11 cellular contexts compared by ENCODE assay signal in the genomic region with DNA sequence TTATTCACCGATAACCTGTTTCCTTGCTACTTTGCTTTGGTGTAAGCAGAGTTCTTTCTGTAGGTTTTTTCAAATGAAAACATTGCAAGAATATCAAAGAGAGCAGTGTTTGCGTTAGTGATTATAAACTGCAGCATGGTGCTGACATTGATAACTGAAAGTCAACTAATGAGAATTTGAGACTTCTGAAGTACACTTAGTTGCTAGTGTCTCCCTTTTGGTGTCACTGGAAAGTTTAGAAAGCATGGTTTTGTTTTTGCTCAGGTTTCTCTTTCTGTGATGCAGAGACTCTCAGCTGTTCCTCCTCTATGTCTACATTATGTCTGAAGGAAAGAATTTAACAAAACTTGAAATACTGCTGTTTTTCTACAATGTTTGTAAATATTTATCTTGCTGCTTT.
DNase-seq lines count a peak whose midpoint lies in the region; ATAC-seq and TF ChIP-seq lines count a peak whose summit lies in the region.
"Had no signal": no experiment of that assay in that cellular context is flagged by ENCODE, and none has a peak within 500 bp of the region (broad histone marks: within the 10 kb centered on the region; RNA-seq: fewer than 3 reads in every experiment).

No MANE protein-coding gene starts in this region.

- no peaks in the 10 kb centered on the region for H3K27me3 Mint-ChIP-seq in activated T-cell treated with anti-CD3 and anti-CD28 coated beads, Interleukin-2, amount 50 U/mL, for 24 hours
- H3K27me3 Mint-ChIP-seq in nephron progenitor cell (ENCODE audit: low read depth, poor library complexity) = no peaks in the 10 kb centered on the region

- ATAC-seq in GM21786 (IDR thresholded peaks at IDR 0.05; ENCODE audit: unreplicated experiment) (peak; percentile 63), HG03521 (IDR thresholded peaks at IDR 0.05; ENCODE audit: unreplicated experiment) (peak; percentile 63)

- no peak for TF ChIP-seq CTCF in nephron progenitor cell (IDR thresholded peaks at IDR 0.05)

- H3K9me3 Mint-ChIP-seq in activated T-cell treated with anti-CD3 and anti-CD28 coated beads, Interleukin-2, amount 50 U/mL, for 24 hours = no peaks in the 10 kb centered on the region
- no peaks in the 10 kb centered on the region for H3K9me3 Mint-ChIP-seq in nephron progenitor cell

- DNase-seq in activated T-cell treated with anti-CD3 and anti-CD28 coated beads, Interleukin-2, amount 50 U/mL, for 24 hours = no peak
- DNase-seq in activated T-cell treated with anti-CD3 and anti-CD28 coated beads for 4 hours (no peak), nephron progenitor cell (no peak), SW480 (ENCODE audit: low spot score) (no peak)
- no peak for DNase-seq in central memory CD4-positive, alpha-beta T cell
- DNase-seq in activated CD4-positive, alpha-beta T cell treated with anti-CD3 and anti-CD28 coated beads, Interleukin-2, amount 50 U/mL, for 48 hours = no peak
- DNase-seq: dorsolateral prefrontal cortex; NCI-H187 treated with DMSO at 0.1 percent for 48 hours; stimulated activated CD4-positive, alpha-beta T cell treated with anti-CD3 and anti-CD28 coated beads, Interleukin-4, amount 100 ng/mL, for 4 hours had no signal

- H3K27ac Mint-ChIP-seq in activated T-cell treated with anti-CD3 and anti-CD28 coated beads, Interleukin-2, amount 50 U/mL, for 24 hours = peak overlapping the region; percentile 80
- H3K27ac Mint-ChIP-seq in nephron progenitor cell = peak overlapping the region; percentile 28

- peaks cover 88% of the 10 kb centered on the region for H3K4me1 Mint-ChIP-seq in activated T-cell treated with anti-CD3 and anti-CD28 coated beads, Interleukin-2, amount 50 U/mL, for 24 hours (ENCODE audit: low read depth)
- peaks cover 46% of the 10 kb centered on the region for H3K4me1 Mint-ChIP-seq in nephron progenitor cell

- no peak overlapping the region for H3K4me3 Mint-ChIP-seq in activated T-cell treated with anti-CD3 and anti-CD28 coated beads, Interleukin-2, amount 50 U/mL, for 24 hours
- H3K4me3 Mint-ChIP-seq in nephron progenitor cell = no peak overlapping the region

- H3K36me3 Mint-ChIP-seq in activated T-cell treated with anti-CD3 and anti-CD28 coated beads, Interleukin-2, amount 50 U/mL, for 24 hours (ENCODE audit: low read depth) = peaks cover 91% of the 10 kb centered on the region
- H3K36me3 Mint-ChIP-seq in nephron progenitor cell (ENCODE audit: low read depth) = peaks cover 60% of the 10 kb centered on the region
